In the genomic region with DNA sequence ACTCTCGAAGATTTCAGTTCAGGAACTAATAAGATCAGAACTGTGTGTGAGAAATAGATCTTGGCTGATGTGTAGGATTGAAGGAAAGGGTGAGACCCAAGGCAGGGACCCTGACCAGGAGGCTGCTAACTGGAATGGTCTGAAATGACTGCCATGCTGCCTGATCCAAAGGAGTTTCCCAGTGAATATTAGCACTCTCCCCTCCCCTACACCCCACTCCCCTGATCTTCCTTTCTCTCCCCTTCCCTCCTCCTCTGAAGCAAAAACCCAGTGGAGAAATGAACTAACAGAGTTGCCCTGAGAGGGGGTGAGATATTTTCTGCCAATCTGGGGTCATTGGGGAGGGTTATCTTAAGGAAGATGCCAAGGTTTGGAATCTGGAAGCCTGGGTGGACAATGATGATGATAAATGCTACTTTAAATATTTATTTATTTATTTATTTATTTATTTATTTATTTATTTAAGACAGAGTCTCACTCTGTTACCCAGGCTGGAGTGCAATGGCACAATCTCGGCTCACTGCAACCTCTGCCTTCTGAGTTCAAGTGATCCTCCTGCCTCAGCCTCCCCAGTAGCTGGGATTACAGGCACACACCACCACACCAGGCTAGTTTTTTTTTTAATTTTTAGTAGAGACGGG, we compare ENCODE assay signal across 11 cellular contexts.
"Had no signal": no experiment of that assay in that cellular context is flagged by ENCODE, and none has a peak within 500 bp of the region (broad histone marks: within the 10 kb centered on the region; RNA-seq: fewer than 3 reads in every experiment).

No MANE protein-coding gene starts in this region.

- DNase-seq: H9, HCEC 1CT, HFFc6, Karpas-422, KBM-7 had no signal

- H3K4me2 ChIP-seq: GM23338, KMS-11 had no signal

- ATAC-seq: GM23338 had no signal

- H3K4me3 Mint-ChIP-seq: GM23338, H9, HFFc6, IgD-negative memory B cell had no signal

- FAIRE-seq: H1, H54 had no signal

- H3K27ac Mint-ChIP-seq: GM23338, H9, HFFc6, IgD-negative memory B cell had no signal

- H3K4me3 ChIP-seq: GM23338 had no signal

- H3K27ac ChIP-seq: HL-60, KMS-11 had no signal

- H3K27me3 Mint-ChIP-seq: IgD-negative memory B cell had no signal

- H3K4me1 Mint-ChIP-seq: GM23338, IgD-negative memory B cell had no signal
